Comparison of ENCODE assay signal across 12 cellular contexts in genomic region chr4:134027931-134028330, GRCh38.
DNase-seq lines count a peak whose midpoint lies in the region; ATAC-seq, FAIRE-seq and TF ChIP-seq lines count a peak whose summit lies in the region.
"Had no signal": no experiment of that assay in that cellular context is flagged by ENCODE, and none has a peak within 500 bp of the region (broad histone marks: within the 10 kb centered on the region; RNA-seq: fewer than 3 reads in every experiment).

No MANE protein-coding gene starts in this region.

- H3K27ac ChIP-seq in GM23338 (ENCODE audit: low read depth) (no peak overlapping the region), right atrium auricular region (no peak overlapping the region), kidney (ENCODE audit: low read depth in 2 of 2, low read length in 2 of 2) (no peak overlapping the region)
- H3K27ac ChIP-seq: cardiac muscle cell, upper lobe of right lung had no signal

- H3K79me2 ChIP-seq in GM23338 (replicated peaks; ENCODE audit: insufficient read depth) = no peaks in the 10 kb centered on the region

- H3K4me3 ChIP-seq in GM23338 (no peak overlapping the region), right atrium auricular region (no peak overlapping the region), kidney (ENCODE audit: low read length in 2 of 2) (no peak overlapping the region)
- H3K4me3 ChIP-seq: cardiac muscle cell, upper lobe of right lung had no signal

- peak overlapping the region; percentile 85; the same call in 1 of the 2 replicates for H2AFZ ChIP-seq in GM23338

- peaks cover 3% of the 10 kb centered on the region; the same call in 2 of the 3 replicates for H3K4me1 Mint-ChIP-seq in GM23338

- H3K27me3 Mint-ChIP-seq in GM23338 (ENCODE audit: insufficient read depth, low read depth, poor library complexity) = no peaks in the 10 kb centered on the region

- no peaks in the 10 kb centered on the region for H3K36me3 ChIP-seq in GM23338 (ENCODE audit: insufficient read depth)
- no peaks in the 10 kb centered on the region for H3K36me3 ChIP-seq in right atrium auricular region
- no peaks in the 10 kb centered on the region for H3K36me3 ChIP-seq in kidney (ENCODE audit: control insufficient read depth in 1 of 2, insufficient read depth in 2 of 2, low read length in 2 of 2)
- H3K36me3 ChIP-seq: cardiac muscle cell, upper lobe of right lung had no signal

- no peak overlapping the region for H3K4me3 Mint-ChIP-seq in GM23338

- in situ Hi-C loops in GM13977 (cut with MboI; ENCODE audit: low pct_unique_long_range_greater_than_20kb, low sequenced_read_pairs, unreplicated experiment) = no loop called here

- no peak for TF ChIP-seq CTCF in GM23338 (conservative IDR thresholded peaks at IDR 0.05; ENCODE audit: low read depth in 2 of 2)
- TF ChIP-seq CTCF in right atrium auricular region (IDR thresholded peaks at IDR 0.05) = no peak
- TF ChIP-seq CTCF in kidney (IDR thresholded peaks at IDR 0.05; ENCODE audit: borderline replicate concordance, extremely low read depth, insufficient read depth) = no peak
- no peak for TF ChIP-seq CTCF in GM13977 (IDR thresholded peaks at IDR 0.05; ENCODE audit: extremely low read depth, insufficient read depth, missing control alignments)

- DNase-seq in A172 (ENCODE audit: low spot score) (peak; percentile 96), GM23338 (ENCODE audit: low spot score) (no peak), RPMI7951 (ENCODE audit: low read depth) (peak; percentile 1), fibroblast of peridontal ligament (ENCODE audit: extremely low read depth) (peak; percentile 69), right atrium auricular region (ENCODE audit: low spot score) (no peak), CD1c-positive myeloid dendritic cell (ENCODE audit: extremely low spot score) (no peak), kidney (no peak), GM13977 (ENCODE audit: low spot score) (no peak)
- DNase-seq: activated T-cell treated with anti-CD3 and anti-CD28 coated beads for 4 hours, NCI-H1092, upper lobe of right lung had no signal

- H3K4me1 ChIP-seq in GM23338 (ENCODE audit: insufficient read depth) (no peaks in the 10 kb centered on the region), right atrium auricular region (no peaks in the 10 kb centered on the region), kidney (ENCODE audit: control insufficient read depth in 1 of 2, insufficient read depth in 1 of 2, low read depth in 1 of 2, low read length in 2 of 2) (no peaks in the 10 kb centered on the region)
- H3K4me1 ChIP-seq: upper lobe of right lung had no signal

- no peaks in the 10 kb centered on the region for H3K36me3 Mint-ChIP-seq in GM23338 (ENCODE audit: low read depth)

- no peaks in the 10 kb centered on the region for H3K9me2 ChIP-seq in GM23338 (ENCODE audit: insufficient read depth)

- ATAC-seq in GM23338 = no peak
- ATAC-seq: upper lobe of right lung had no signal

- intact Hi-C loops in kidney (cut with DNase I) = no loop called here

- H3K27ac Mint-ChIP-seq in GM23338 = no peak overlapping the region

- no peaks in the 10 kb centered on the region for H3K9me3 Mint-ChIP-seq in GM23338

- no peak overlapping the region for H3K4me2 ChIP-seq in GM23338

- no peak for FAIRE-seq in kidney (lab: Jason Lieb, UNC)

- H4K20me1 ChIP-seq in GM23338 (replicated peaks; ENCODE audit: insufficient read depth) = no peaks in the 10 kb centered on the region

- H3F3A ChIP-seq in GM23338 (replicated peaks; ENCODE audit: low read depth) = no peaks in the 10 kb centered on the region

- H3K9me3 ChIP-seq in right atrium auricular region = no peaks in the 10 kb centered on the region
- no peaks in the 10 kb centered on the region for H3K9me3 ChIP-seq in kidney (ENCODE audit: control insufficient read depth in 1 of 2, low read length in 2 of 2)
- H3K9me3 ChIP-seq: upper lobe of right lung had no signal

- no peaks in the 10 kb centered on the region for H3K27me3 ChIP-seq in GM23338 (ENCODE audit: insufficient read depth)
- H3K27me3 ChIP-seq in right atrium auricular region = no peaks in the 10 kb centered on the region
- H3K27me3 ChIP-seq: cardiac muscle cell, upper lobe of right lung had no signal

- no peak overlapping the region for H3K9ac ChIP-seq in kidney (ENCODE audit: low read length in 2 of 2)

TF ChIP-seq in GM23338, 12 proteins besides CTCF, POLR2A, EP300 and RAD21 (continues in another document):
- TF ChIP-seq ZNF462 (CRISPR knock-in tag; IDR thresholded peaks at IDR 0.05) (no peak), ETS1 (IDR thresholded peaks at IDR 0.05) (no peak), ZNF114 (CRISPR knock-in tag; IDR thresholded peaks at IDR 0.05) (no peak), EZH2 (IDR thresholded peaks at IDR 0.05; ENCODE audit: low read depth, unreplicated experiment) (no peak)

Comparison
In these comparisons a context has a peak if more than half of its experiments do, and no peak if none do; other contexts are left out.
1. DNase-seq: peak in A172 (single experiment), RPMI7951 (single experiment) and fibroblast of peridontal ligament (single experiment); none in GM23338 (single experiment), right atrium auricular region (single experiment), CD1c-positive myeloid dendritic cell (single experiment), kidney (single experiment) and GM13977 (single experiment).